1 cellular context compared by ENCODE assay signal in genomic region chr2:230990131-230990898, GRCh38.
TF ChIP-seq lines count a peak whose summit lies in the region.

No MANE protein-coding gene starts in this region.

TF ChIP-seq in K562, 482 proteins besides CTCF, POLR2A, EP300 and RAD21:
- TF ChIP-seq ELK1 (CRISPR knock-in tag; IDR thresholded peaks at IDR 0.05) (no peak), MBD2 (IDR thresholded peaks at IDR 0.05; ENCODE audit: borderline replicate concordance, low read depth) (no peak), TCF7L2 (IDR thresholded peaks at IDR 0.05; ENCODE audit: low read depth, low read length) (no peak), CEBPG (CRISPR knock-in tag; IDR thresholded peaks at IDR 0.05) (no peak), CEBPG (tag; conservative IDR thresholded peaks at IDR 0.05 in 1 of 2, IDR thresholded peaks at IDR 0.05 in 1 of 2) (no peak), RBM25 (IDR thresholded peaks at IDR 0.05; ENCODE audit: low read depth, low read length, severe bottlenecking) (peak; percentile 84)
